10 cellular contexts compared by ENCODE assay signal in genomic region chr18:76364282-76365259, GRCh38.
A peak's percentile ranks its signal among the peaks of the same experiment; 100 is the strongest.
DNase-seq lines count a peak whose midpoint lies in the region; ATAC-seq and TF ChIP-seq lines count a peak whose summit lies in the region.
"Had no signal": no experiment of that assay in that cellular context is flagged by ENCODE, and none has a peak within 500 bp of the region (broad histone marks: within the 10 kb centered on the region; RNA-seq: fewer than 3 reads in every experiment).

No MANE protein-coding gene starts in this region.

- H2AFZ ChIP-seq in GM23338: no peak overlapping the region

- no peaks in the 10 kb centered on the region for H4K20me1 ChIP-seq in GM23338 (replicated peaks; ENCODE audit: insufficient read depth)

- TF ChIP-seq CTCF in tibial nerve (IDR thresholded peaks at IDR 0.05) (no peak), GM23338 (conservative IDR thresholded peaks at IDR 0.05; ENCODE audit: low read depth in 2 of 2) (no peak)

- H3F3A ChIP-seq in GM23338 (replicated peaks; ENCODE audit: low read depth): no peaks in the 10 kb centered on the region

- no peak overlapping the region for H3K4me2 ChIP-seq in GM23338

- no peaks in the 10 kb centered on the region for H3K9me3 Mint-ChIP-seq in GM23338

- H3K79me2 ChIP-seq in GM23338 (replicated peaks; ENCODE audit: insufficient read depth): no peaks in the 10 kb centered on the region

- H3K36me3 ChIP-seq in tibial nerve: peaks cover 0 to 41% (median 0%) of the 10 kb centered on the region in 3 donors
- no peaks in the 10 kb centered on the region for H3K36me3 ChIP-seq in GM23338 (ENCODE audit: insufficient read depth)

- no peak for TF ChIP-seq EP300 in tibial nerve (IDR thresholded peaks at IDR 0.05)

- no peaks in the 10 kb centered on the region for H3K9me2 ChIP-seq in GM23338 (ENCODE audit: insufficient read depth)

- H3K4me1 Mint-ChIP-seq in GM23338: peaks cover 33% of the 10 kb centered on the region

- peak; percentile 43 to 51 for DNase-seq in activated T-cell treated with anti-CD3 and anti-CD28 coated beads, Interleukin-2, amount 50 U/mL, for 48 hours
- DNase-seq in tibial nerve (ENCODE audit: low spot score in 2 of 2) (no peak), inferior parietal cortex (ENCODE audit: extremely low spot score) (no peak), GM23338 (ENCODE audit: low spot score) (no peak)
- no peak for DNase-seq in stimulated activated CD4-positive, alpha-beta T cell treated with anti-CD3 and anti-CD28 coated beads, Interleukin-4, amount 100 ng/mL, for 1 hour
- DNase-seq: NCI-H69, WERI-Rb-1 had no signal

- H3K4me3 ChIP-seq in tibial nerve (no peak overlapping the region), GM23338 (no peak overlapping the region)

- H3K27ac Mint-ChIP-seq in GM23338: no peak overlapping the region

- H3K4me3 Mint-ChIP-seq in GM23338: no peak overlapping the region

- 70 to 74% methylated on average over 14 of the region's 14 CpGs for WGBS in tibial nerve, 2 donors

- peaks cover 2% of the 10 kb centered on the region for H3K27me3 Mint-ChIP-seq in GM23338 (ENCODE audit: insufficient read depth, low read depth, poor library complexity)

- peaks cover 0 to 31% (median 0%) of the 10 kb centered on the region in 4 donors for H3K4me1 ChIP-seq in tibial nerve
- H3K4me1 ChIP-seq in GM23338 (ENCODE audit: insufficient read depth): peaks cover 11% of the 10 kb centered on the region

- H3K27me3 ChIP-seq in tibial nerve: no peaks in the 10 kb centered on the region
- H3K27me3 ChIP-seq in GM23338 (ENCODE audit: insufficient read depth): no peaks in the 10 kb centered on the region

- no peaks in the 10 kb centered on the region for H3K9me3 ChIP-seq in tibial nerve

- ATAC-seq in GM18499 (IDR thresholded peaks at IDR 0.05; ENCODE audit: insufficient read depth, unreplicated experiment) (peak; percentile 94), GM19395 (IDR thresholded peaks at IDR 0.05; ENCODE audit: unreplicated experiment) (peak; percentile 93), HG02973 (IDR thresholded peaks at IDR 0.05; ENCODE audit: unreplicated experiment) (peak; percentile 82), GM23338 (no peak)

- peak overlapping the region in 1 of 4 donors; percentile 41 for H3K27ac ChIP-seq in tibial nerve
- no peak overlapping the region for H3K27ac ChIP-seq in GM23338 (ENCODE audit: low read depth)
- H3K27ac ChIP-seq: WERI-Rb-1 had no signal

- no peak for TF ChIP-seq POLR2A in tibial nerve (IDR thresholded peaks at IDR 0.05)

- H3K36me3 Mint-ChIP-seq in GM23338 (ENCODE audit: low read depth): peaks cover 4% of the 10 kb centered on the region; the same call in 1 of the 3 replicates

TF ChIP-seq in GM23338, 12 proteins besides CTCF, POLR2A, EP300 and RAD21 (continues in another document):
- TF ChIP-seq ZNF114 (CRISPR knock-in tag; IDR thresholded peaks at IDR 0.05) (no peak), ZNF462 (CRISPR knock-in tag; IDR thresholded peaks at IDR 0.05) (no peak), JUNB (IDR thresholded peaks at IDR 0.05; ENCODE audit: unreplicated experiment) (no peak), NANOG (IDR thresholded peaks at IDR 0.05; ENCODE audit: borderline replicate concordance) (no peak), CREB1 (CRISPR knock-in tag; IDR thresholded peaks at IDR 0.05; ENCODE audit: low read depth) (no peak), POLR2AphosphoS5 (IDR thresholded peaks at IDR 0.05; ENCODE audit: low read depth) (no peak), EZH2phosphoT487 (IDR thresholded peaks at IDR 0.05; ENCODE audit: unreplicated experiment) (no peak), STAT1 (IDR thresholded peaks at IDR 0.05; ENCODE audit: unreplicated experiment) (no peak)
- TF ChIP-seq, protein P1, sequence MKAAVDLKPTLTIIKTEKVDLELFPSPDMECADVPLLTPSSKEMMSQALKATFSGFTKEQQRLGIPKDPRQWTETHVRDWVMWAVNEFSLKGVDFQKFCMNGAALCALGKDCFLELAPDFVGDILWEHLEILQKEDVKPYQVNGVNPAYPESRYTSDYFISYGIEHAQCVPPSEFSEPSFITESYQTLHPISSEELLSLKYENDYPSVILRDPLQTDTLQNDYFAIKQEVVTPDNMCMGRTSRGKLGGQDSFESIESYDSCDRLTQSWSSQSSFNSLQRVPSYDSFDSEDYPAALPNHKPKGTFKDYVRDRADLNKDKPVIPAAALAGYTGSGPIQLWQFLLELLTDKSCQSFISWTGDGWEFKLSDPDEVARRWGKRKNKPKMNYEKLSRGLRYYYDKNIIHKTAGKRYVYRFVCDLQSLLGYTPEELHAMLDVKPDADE (IDR thresholded peaks at IDR 0.05): no peak
- TF ChIP-seq, protein P2, sequence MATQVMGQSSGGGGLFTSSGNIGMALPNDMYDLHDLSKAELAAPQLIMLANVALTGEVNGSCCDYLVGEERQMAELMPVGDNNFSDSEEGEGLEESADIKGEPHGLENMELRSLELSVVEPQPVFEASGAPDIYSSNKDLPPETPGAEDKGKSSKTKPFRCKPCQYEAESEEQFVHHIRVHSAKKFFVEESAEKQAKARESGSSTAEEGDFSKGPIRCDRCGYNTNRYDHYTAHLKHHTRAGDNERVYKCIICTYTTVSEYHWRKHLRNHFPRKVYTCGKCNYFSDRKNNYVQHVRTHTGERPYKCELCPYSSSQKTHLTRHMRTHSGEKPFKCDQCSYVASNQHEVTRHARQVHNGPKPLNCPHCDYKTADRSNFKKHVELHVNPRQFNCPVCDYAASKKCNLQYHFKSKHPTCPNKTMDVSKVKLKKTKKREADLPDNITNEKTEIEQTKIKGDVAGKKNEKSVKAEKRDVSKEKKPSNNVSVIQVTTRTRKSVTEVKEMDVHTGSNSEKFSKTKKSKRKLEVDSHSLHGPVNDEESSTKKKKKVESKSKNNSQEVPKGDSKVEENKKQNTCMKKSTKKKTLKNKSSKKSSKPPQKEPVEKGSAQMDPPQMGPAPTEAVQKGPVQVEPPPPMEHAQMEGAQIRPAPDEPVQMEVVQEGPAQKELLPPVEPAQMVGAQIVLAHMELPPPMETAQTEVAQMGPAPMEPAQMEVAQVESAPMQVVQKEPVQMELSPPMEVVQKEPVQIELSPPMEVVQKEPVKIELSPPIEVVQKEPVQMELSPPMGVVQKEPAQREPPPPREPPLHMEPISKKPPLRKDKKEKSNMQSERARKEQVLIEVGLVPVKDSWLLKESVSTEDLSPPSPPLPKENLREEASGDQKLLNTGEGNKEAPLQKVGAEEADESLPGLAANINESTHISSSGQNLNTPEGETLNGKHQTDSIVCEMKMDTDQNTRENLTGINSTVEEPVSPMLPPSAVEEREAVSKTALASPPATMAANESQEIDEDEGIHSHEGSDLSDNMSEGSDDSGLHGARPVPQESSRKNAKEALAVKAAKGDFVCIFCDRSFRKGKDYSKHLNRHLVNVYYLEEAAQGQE (IDR thresholded peaks at IDR 0.05; ENCODE audit: unreplicated experiment): no peak

Comparison
In these comparisons a context has a peak if more than half of its experiments do, and no peak if none do; other contexts are left out.
1. DNase-seq: peak in activated T-cell treated with anti-CD3 and anti-CD28 coated beads, Interleukin-2, amount 50 U/mL, for 48 hours (2 of 2); none in tibial nerve (0 of 2), stimulated activated CD4-positive, alpha-beta T cell treated with anti-CD3 and anti-CD28 coated beads, Interleukin-4, amount 100 ng/mL, for 1 hour (single experiment), inferior parietal cortex (single experiment) and GM23338 (single experiment).